In the genomic region with DNA sequence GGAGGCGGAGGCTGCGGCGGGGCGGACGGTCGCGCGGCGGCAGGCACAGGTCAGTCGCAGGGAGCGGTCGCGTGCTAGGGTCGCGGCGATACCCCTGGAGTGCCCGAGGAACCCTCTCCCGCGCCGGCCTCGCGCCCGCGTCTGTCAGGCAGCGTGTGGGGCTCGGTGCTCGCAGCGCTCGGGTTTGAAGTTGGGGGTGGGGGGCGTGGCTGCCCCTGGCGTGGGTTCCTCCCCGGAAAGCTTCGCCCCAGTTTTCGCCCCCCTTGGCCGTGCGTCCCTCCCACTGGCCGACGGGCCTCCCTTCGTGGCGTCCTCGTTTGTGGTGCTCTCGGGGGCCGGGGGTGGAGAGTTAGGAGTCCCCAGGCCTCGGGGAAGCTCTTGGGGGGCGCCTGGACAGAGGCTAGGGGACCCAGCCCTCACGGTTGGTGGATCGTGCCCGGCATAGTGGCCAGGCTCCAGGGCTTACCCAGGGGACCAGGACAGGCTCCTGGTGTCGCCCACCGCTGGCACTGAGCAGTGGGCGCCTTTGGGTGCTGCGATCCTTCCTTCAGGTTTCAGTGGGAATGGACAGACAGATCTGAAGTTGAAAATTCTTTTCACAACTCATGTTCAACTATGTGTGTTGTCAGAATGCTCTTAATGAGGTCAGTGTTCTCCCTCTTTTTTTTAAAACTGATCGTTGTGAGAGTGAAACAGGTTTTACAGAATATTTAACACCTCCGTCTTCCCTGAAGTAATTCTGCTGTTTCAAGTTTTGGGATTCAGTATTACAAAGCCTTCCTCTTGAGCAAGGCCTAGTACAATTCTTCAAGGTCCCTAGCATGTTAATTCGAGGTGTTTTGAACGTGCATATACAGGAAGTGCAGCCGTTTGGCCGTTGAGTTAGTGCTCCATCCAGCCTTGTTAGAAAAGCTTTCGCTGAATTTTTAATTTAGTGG, we compare ENCODE assay signal across 1 cellular context.
TF ChIP-seq lines count a peak whose summit lies in the region.

No MANE protein-coding gene starts in this region.

TF ChIP-seq in K562, 482 proteins besides CTCF, POLR2A, EP300 and RAD21 (continued from another document and continues in another):
- TF ChIP-seq CREB1 (IDR thresholded peaks at IDR 0.05) (no peak), CREB1 (CRISPR knock-in tag; IDR thresholded peaks at IDR 0.05) (no peak), CBX8 (IDR thresholded peaks at IDR 0.05; ENCODE audit: borderline replicate concordance, extremely low read depth, low read depth, low read length, poor library complexity, severe bottlenecking) (no peak), MBD2 (IDR thresholded peaks at IDR 0.05; ENCODE audit: borderline replicate concordance, low read depth) (no peak), SMAD1 (IDR thresholded peaks at IDR 0.05; ENCODE audit: low read depth, low read length, partially characterized antibody) (no peak), FOXJ3 (CRISPR knock-in tag; IDR thresholded peaks at IDR 0.05) (no peak), ATF1 (CRISPR knock-in tag; IDR thresholded peaks at IDR 0.05) (no peak), ATF1 (tag; IDR thresholded peaks at IDR 0.05) (no peak), RBM25 (IDR thresholded peaks at IDR 0.05; ENCODE audit: low read depth, low read length, severe bottlenecking) (peak; percentile 99), RBM34 (IDR thresholded peaks at IDR 0.05; ENCODE audit: borderline replicate concordance, insufficient read depth, low read length) (no peak), BDP1 (IDR thresholded peaks at IDR 0.05; ENCODE audit: insufficient read depth, insufficient read length) (no peak), SRF (CRISPR knock-in tag; IDR thresholded peaks at IDR 0.05) (no peak), MAFG (tag; conservative IDR thresholded peaks at IDR 0.05) (no peak), CCNT2 (IDR thresholded peaks at IDR 0.05; ENCODE audit: borderline replicate concordance, extremely low read depth, insufficient read length, low read depth, low read length) (no peak), ESRRA (IDR thresholded peaks at IDR 0.05; ENCODE audit: borderline replicate concordance, low read depth) (no peak), KDM1A (IDR thresholded peaks at IDR 0.05) (peak in 1 of 2 experiments; percentile 26; a peak in 1 of 4 replicates), ZNF699 (CRISPR knock-in tag; IDR thresholded peaks at IDR 0.05; ENCODE audit: insufficient replicate concordance) (no peak), SMARCB1 (IDR thresholded peaks at IDR 0.05; ENCODE audit: insufficient read length, low read depth) (no peak), OTX1 (CRISPR knock-in tag; IDR thresholded peaks at IDR 0.05) (no peak), KAT2B (IDR thresholded peaks at IDR 0.05; ENCODE audit: low read depth, low read length) (no peak), SMARCA5 (IDR thresholded peaks at IDR 0.05) (no peak), POLR2H (tag; IDR thresholded peaks at IDR 0.05; ENCODE audit: low read depth) (no peak), ZZZ3 (IDR thresholded peaks at IDR 0.05) (no peak), PML (IDR thresholded peaks at IDR 0.05; ENCODE audit: low read length) (no peak), TCFL5 (CRISPR knock-in tag; conservative IDR thresholded peaks at IDR 0.05) (no peak), ZNF551 (CRISPR knock-in tag; IDR thresholded peaks at IDR 0.05) (no peak), ZNF444 (CRISPR knock-in tag; IDR thresholded peaks at IDR 0.05) (no peak), JUNB (CRISPR knock-in tag; conservative IDR thresholded peaks at IDR 0.05) (no peak), NELFE (IDR thresholded peaks at IDR 0.05; ENCODE audit: insufficient read depth, insufficient read length) (no peak), ZKSCAN8 (CRISPR knock-in tag; IDR thresholded peaks at IDR 0.05) (no peak), ZNF133 (CRISPR knock-in tag; IDR thresholded peaks at IDR 0.05) (no peak), FOXK2 (conservative IDR thresholded peaks at IDR 0.05 in 1 of 2, IDR thresholded peaks at IDR 0.05 in 1 of 2; ENCODE audit: low read depth in 2 of 2) (0 out of 4 replicates have a peak, but pooled peaks of 1 of the 2 experiments have one; percentile 11), TCF3 (CRISPR knock-in tag; IDR thresholded peaks at IDR 0.05) (0 out of 2 replicates have a peak, but pooled peaks have one; percentile 19), SMAD3 (CRISPR knock-in tag; conservative IDR thresholded peaks at IDR 0.05) (no peak), ETV5 (CRISPR knock-in tag; IDR thresholded peaks at IDR 0.05; ENCODE audit: low read depth) (0 out of 2 replicates have a peak, but pooled peaks have one; percentile 39), STAT5B (CRISPR knock-in tag; IDR thresholded peaks at IDR 0.05) (no peak), ZNF121 (CRISPR knock-in tag; conservative IDR thresholded peaks at IDR 0.05) (no peak), POLR3A (IDR thresholded peaks at IDR 0.05; ENCODE audit: borderline replicate concordance, extremely low read depth, insufficient read depth, insufficient read length) (no peak), CSDE1 (IDR thresholded peaks at IDR 0.05) (no peak), MYC (IDR thresholded peaks at IDR 0.05; ENCODE audit: low read depth, low read length) (no peak), MYC (CRISPR knock-in tag; IDR thresholded peaks at IDR 0.05; ENCODE audit: borderline replicate concordance, low read depth) (peak; percentile 80), SMARCC2 (IDR thresholded peaks at IDR 0.05; ENCODE audit: low read depth) (no peak), FOXK1 (CRISPR knock-in tag; IDR thresholded peaks at IDR 0.05; ENCODE audit: borderline replicate concordance) (no peak), ZSCAN32 (CRISPR knock-in tag; IDR thresholded peaks at IDR 0.05) (peak; percentile 47; the same call in 1 of the 2 replicates), ZNF134 (CRISPR knock-in tag; conservative IDR thresholded peaks at IDR 0.05) (no peak), NR2F6 (CRISPR knock-in tag; IDR thresholded peaks at IDR 0.05) (0 out of 2 replicates have a peak, but pooled peaks have one; percentile 24)
- TF ChIP-seq, protein P1, sequence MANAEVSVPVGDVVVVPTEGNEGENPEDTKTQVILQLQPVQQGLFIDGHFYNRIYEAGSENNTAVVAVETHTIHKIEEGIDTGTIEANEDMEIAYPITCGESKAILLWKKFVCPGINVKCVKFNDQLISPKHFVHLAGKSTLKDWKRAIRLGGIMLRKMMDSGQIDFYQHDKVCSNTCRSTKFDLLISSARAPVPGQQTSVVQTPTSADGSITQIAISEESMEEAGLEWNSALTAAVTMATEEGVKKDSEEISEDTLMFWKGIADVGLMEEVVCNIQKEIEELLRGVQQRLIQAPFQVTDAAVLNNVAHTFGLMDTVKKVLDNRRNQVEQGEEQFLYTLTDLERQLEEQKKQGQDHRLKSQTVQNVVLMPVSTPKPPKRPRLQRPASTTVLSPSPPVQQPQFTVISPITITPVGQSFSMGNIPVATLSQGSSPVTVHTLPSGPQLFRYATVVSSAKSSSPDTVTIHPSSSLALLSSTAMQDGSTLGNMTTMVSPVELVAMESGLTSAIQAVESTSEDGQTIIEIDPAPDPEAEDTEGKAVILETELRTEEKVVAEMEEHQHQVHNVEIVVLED (CRISPR knock-in tag; IDR thresholded peaks at IDR 0.05) = no peak
- TF ChIP-seq, protein P2, sequence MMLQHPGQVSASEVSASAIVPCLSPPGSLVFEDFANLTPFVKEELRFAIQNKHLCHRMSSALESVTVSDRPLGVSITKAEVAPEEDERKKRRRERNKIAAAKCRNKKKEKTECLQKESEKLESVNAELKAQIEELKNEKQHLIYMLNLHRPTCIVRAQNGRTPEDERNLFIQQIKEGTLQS (IDR thresholded peaks at IDR 0.05) = no peak
- TF ChIP-seq, protein P2 (CRISPR knock-in tag; conservative IDR thresholded peaks at IDR 0.05) = 0 out of 2 replicates have a peak, but pooled peaks have one; percentile 35
- TF ChIP-seq, protein P3, sequence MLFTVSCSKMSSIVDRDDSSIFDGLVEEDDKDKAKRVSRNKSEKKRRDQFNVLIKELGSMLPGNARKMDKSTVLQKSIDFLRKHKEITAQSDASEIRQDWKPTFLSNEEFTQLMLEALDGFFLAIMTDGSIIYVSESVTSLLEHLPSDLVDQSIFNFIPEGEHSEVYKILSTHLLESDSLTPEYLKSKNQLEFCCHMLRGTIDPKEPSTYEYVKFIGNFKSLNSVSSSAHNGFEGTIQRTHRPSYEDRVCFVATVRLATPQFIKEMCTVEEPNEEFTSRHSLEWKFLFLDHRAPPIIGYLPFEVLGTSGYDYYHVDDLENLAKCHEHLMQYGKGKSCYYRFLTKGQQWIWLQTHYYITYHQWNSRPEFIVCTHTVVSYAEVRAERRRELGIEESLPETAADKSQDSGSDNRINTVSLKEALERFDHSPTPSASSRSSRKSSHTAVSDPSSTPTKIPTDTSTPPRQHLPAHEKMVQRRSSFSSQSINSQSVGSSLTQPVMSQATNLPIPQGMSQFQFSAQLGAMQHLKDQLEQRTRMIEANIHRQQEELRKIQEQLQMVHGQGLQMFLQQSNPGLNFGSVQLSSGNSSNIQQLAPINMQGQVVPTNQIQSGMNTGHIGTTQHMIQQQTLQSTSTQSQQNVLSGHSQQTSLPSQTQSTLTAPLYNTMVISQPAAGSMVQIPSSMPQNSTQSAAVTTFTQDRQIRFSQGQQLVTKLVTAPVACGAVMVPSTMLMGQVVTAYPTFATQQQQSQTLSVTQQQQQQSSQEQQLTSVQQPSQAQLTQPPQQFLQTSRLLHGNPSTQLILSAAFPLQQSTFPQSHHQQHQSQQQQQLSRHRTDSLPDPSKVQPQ (CRISPR knock-in tag; IDR thresholded peaks at IDR 0.05; ENCODE audit: borderline replicate concordance) = no peak
- TF ChIP-seq, protein P4, sequence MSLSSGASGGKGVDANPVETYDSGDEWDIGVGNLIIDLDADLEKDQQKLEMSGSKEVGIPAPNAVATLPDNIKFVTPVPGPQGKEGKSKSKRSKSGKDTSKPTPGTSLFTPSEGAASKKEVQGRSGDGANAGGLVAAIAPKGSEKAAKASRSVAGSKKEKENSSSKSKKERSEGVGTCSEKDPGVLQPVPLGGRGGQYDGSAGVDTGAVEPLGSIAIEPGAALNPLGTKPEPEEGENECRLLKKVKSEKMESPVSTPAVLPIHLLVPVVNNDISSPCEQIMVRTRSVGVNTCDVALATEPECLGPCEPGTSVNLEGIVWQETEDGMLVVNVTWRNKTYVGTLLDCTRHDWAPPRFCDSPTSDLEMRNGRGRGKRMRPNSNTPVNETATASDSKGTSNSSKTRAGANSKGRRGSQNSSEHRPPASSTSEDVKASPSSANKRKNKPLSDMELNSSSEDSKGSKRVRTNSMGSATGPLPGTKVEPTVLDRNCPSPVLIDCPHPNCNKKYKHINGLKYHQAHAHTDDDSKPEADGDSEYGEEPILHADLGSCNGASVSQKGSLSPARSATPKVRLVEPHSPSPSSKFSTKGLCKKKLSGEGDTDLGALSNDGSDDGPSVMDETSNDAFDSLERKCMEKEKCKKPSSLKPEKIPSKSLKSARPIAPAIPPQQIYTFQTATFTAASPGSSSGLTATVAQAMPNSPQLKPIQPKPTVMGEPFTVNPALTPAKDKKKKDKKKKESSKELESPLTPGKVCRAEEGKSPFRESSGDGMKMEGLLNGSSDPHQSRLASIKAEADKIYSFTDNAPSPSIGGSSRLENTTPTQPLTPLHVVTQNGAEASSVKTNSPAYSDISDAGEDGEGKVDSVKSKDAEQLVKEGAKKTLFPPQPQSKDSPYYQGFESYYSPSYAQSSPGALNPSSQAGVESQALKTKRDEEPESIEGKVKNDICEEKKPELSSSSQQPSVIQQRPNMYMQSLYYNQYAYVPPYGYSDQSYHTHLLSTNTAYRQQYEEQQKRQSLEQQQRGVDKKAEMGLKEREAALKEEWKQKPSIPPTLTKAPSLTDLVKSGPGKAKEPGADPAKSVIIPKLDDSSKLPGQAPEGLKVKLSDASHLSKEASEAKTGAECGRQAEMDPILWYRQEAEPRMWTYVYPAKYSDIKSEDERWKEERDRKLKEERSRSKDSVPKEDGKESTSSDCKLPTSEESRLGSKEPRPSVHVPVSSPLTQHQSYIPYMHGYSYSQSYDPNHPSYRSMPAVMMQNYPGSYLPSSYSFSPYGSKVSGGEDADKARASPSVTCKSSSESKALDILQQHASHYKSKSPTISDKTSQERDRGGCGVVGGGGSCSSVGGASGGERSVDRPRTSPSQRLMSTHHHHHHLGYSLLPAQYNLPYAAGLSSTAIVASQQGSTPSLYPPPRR (CRISPR knock-in tag; IDR thresholded peaks at IDR 0.05; ENCODE audit: borderline replicate concordance) = no peak
- TF ChIP-seq, protein P5, sequence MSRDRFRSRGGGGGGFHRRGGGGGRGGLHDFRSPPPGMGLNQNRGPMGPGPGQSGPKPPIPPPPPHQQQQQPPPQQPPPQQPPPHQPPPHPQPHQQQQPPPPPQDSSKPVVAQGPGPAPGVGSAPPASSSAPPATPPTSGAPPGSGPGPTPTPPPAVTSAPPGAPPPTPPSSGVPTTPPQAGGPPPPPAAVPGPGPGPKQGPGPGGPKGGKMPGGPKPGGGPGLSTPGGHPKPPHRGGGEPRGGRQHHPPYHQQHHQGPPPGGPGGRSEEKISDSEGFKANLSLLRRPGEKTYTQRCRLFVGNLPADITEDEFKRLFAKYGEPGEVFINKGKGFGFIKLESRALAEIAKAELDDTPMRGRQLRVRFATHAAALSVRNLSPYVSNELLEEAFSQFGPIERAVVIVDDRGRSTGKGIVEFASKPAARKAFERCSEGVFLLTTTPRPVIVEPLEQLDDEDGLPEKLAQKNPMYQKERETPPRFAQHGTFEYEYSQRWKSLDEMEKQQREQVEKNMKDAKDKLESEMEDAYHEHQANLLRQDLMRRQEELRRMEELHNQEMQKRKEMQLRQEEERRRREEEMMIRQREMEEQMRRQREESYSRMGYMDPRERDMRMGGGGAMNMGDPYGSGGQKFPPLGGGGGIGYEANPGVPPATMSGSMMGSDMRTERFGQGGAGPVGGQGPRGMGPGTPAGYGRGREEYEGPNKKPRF (IDR thresholded peaks at IDR 0.05; ENCODE audit: low read depth, low read length) = no peak
- TF ChIP-seq, protein P6, sequence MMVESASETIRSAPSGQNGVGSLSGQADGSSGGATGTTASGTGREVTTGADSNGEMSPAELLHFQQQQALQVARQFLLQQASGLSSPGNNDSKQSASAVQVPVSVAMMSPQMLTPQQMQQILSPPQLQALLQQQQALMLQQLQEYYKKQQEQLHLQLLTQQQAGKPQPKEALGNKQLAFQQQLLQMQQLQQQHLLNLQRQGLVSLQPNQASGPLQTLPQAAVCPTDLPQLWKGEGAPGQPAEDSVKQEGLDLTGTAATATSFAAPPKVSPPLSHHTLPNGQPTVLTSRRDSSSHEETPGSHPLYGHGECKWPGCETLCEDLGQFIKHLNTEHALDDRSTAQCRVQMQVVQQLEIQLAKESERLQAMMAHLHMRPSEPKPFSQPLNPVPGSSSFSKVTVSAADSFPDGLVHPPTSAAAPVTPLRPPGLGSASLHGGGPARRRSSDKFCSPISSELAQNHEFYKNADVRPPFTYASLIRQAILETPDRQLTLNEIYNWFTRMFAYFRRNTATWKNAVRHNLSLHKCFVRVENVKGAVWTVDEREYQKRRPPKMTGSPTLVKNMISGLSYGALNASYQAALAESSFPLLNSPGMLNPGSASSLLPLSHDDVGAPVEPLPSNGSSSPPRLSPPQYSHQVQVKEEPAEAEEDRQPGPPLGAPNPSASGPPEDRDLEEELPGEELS (CRISPR knock-in tag; IDR thresholded peaks at IDR 0.05; ENCODE audit: borderline replicate concordance) = no peak; the same call in 1 of the 2 replicates
